21 cellular contexts compared by ENCODE assay signal in the genomic region with DNA sequence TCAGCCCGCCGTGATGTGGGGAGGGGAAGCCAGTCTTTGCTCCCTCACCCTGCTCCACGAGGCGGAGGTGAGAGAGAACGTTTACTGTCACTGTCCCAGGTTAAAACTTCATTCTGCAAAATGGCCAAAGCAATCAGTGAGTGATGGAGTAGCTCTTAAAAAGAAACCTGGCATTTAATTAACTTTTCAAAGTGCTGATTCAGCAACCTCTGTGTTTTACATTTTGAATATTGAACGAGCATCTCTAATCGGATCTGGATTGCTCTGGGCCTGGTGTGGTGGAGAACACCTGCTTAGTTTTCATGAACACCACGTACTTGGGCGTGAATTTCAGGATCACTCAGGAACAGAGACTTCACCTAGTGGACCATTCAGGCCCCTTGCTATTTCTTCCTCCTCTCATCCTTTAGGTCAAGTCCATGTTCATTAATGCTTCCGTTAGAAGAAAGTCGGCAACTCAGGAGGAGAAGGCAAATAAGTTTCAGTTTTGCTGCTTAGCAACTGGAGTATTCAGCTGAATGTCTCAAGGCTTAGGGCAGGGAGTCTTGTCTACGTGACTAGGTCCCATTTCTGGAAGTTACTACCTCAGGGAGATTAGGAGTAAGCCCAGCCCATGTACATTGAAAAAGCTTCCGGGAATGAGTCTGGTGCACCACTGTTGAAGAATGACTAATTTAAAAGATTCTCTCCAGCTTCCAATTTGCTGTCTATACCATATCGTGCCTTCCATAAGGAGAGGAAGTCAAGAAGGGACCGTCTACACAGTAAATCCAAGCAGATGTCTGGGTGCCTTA.
"Had no signal": no experiment of that assay in that cellular context is flagged by ENCODE, and none has a peak within 500 bp of the region (broad histone marks: within the 10 kb centered on the region; RNA-seq: fewer than 3 reads in every experiment).

No MANE protein-coding gene starts in this region.

- H3K27me3 ChIP-seq: colonic mucosa, heart right ventricle, left lung, neural progenitor cell, pancreas, testis, tibial nerve had no signal

- H3K4me1 ChIP-seq: colonic mucosa, left lung, lower lobe of right lung, neural progenitor cell, pancreas, testis had no signal

- DNase-seq: colonic mucosa; dermis blood vessel endothelial cell; erythroblast; heart right ventricle; left lung; lower lobe of right lung; mesenchymal stem cell; midbrain; occipital lobe; pancreas; right cardiac atrium; stimulated activated CD4-positive, alpha-beta T cell treated with anti-CD3 and anti-CD28 coated beads, Interleukin-4, amount 100 ng/mL, for 1 hour; stimulated activated naive CD8-positive, alpha-beta T cell treated with anti-CD3 and anti-CD28 coated beads, Interleukin-15, amount 100 ng/mL, for 72 hours; testis had no signal

- H3K4me2 ChIP-seq: neural progenitor cell had no signal

- H3K9me3 ChIP-seq: colonic mucosa, heart right ventricle, left lung, lower lobe of right lung, pancreas, testis, tibial nerve had no signal

- ATAC-seq: heart right ventricle; left lung; lower lobe of right lung; natural killer cell treated with Interleukin-12 subunit alpha and Interleukin-12 subunit beta and Interleukin-15 and Interleukin-18, amount 100 ng/mL, for 72 hours; pancreas; right cardiac atrium; stimulated activated memory B cell treated with anti-CD40 and anti-IgM and Interleukin-4, amounts not matched to agents 10 μg/mL and 1 μg/mL and 100 μg/mL, for 72 hours; stimulated activated naive CD8-positive, alpha-beta T cell treated with anti-CD3 and anti-CD28 coated beads, Interleukin-15, amount 100 ng/mL, for 72 hours had no signal

- H3K4me3 ChIP-seq: colonic mucosa, heart right ventricle, left lung, lower lobe of right lung, neural progenitor cell, pancreas, testis, tibial nerve had no signal

- H3K36me3 ChIP-seq: colonic mucosa, neural progenitor cell had no signal

- H3K27ac ChIP-seq: colonic mucosa, heart right ventricle, left lung, lower lobe of right lung, neural progenitor cell, pancreas, testis, tibial nerve had no signal

- H2AFZ ChIP-seq: neural progenitor cell had no signal

- H3K27me3 Mint-ChIP-seq: natural killer cell treated with Interleukin-12 subunit alpha and Interleukin-12 subunit beta and Interleukin-15 and Interleukin-18, amount 100 ng/mL, for 72 hours; progenitor cell of endocrine pancreas; stimulated activated memory B cell treated with anti-CD40 and anti-IgM and Interleukin-4, amounts not matched to agents 10 μg/mL and 1 μg/mL and 100 μg/mL, for 72 hours; stimulated activated naive CD8-positive, alpha-beta T cell treated with anti-CD3 and anti-CD28 coated beads, Interleukin-15, amount 100 ng/mL, for 72 hours had no signal

- H3K36me3 Mint-ChIP-seq: natural killer cell treated with Interleukin-12 subunit alpha and Interleukin-12 subunit beta and Interleukin-15 and Interleukin-18, amount 100 ng/mL, for 72 hours; neural progenitor cell had no signal

- FAIRE-seq: frontal cortex, keratinocyte, pancreas had no signal

- H3K9ac ChIP-seq: neural progenitor cell had no signal

- H3K27ac Mint-ChIP-seq: natural killer cell treated with Interleukin-12 subunit alpha and Interleukin-12 subunit beta and Interleukin-15 and Interleukin-18, amount 100 ng/mL, for 72 hours; neural progenitor cell; progenitor cell of endocrine pancreas; stimulated activated memory B cell treated with anti-CD40 and anti-IgM and Interleukin-4, amounts not matched to agents 10 μg/mL and 1 μg/mL and 100 μg/mL, for 72 hours had no signal

- H3K4me1 Mint-ChIP-seq: neural progenitor cell; stimulated activated memory B cell treated with anti-CD40 and anti-IgM and Interleukin-4, amounts not matched to agents 10 μg/mL and 1 μg/mL and 100 μg/mL, for 72 hours; stimulated activated naive CD8-positive, alpha-beta T cell treated with anti-CD3 and anti-CD28 coated beads, Interleukin-15, amount 100 ng/mL, for 72 hours had no signal

- H3K4me3 Mint-ChIP-seq: natural killer cell treated with Interleukin-12 subunit alpha and Interleukin-12 subunit beta and Interleukin-15 and Interleukin-18, amount 100 ng/mL, for 72 hours; neural progenitor cell; stimulated activated memory B cell treated with anti-CD40 and anti-IgM and Interleukin-4, amounts not matched to agents 10 μg/mL and 1 μg/mL and 100 μg/mL, for 72 hours; stimulated activated naive CD8-positive, alpha-beta T cell treated with anti-CD3 and anti-CD28 coated beads, Interleukin-15, amount 100 ng/mL, for 72 hours had no signal

- H3K9me3 Mint-ChIP-seq: natural killer cell treated with Interleukin-12 subunit alpha and Interleukin-12 subunit beta and Interleukin-15 and Interleukin-18, amount 100 ng/mL, for 72 hours; neural progenitor cell; stimulated activated memory B cell treated with anti-CD40 and anti-IgM and Interleukin-4, amounts not matched to agents 10 μg/mL and 1 μg/mL and 100 μg/mL, for 72 hours; stimulated activated naive CD8-positive, alpha-beta T cell treated with anti-CD3 and anti-CD28 coated beads, Interleukin-15, amount 100 ng/mL, for 72 hours had no signal
